In genomic region chr17:77716289-77716929, GRCh38 we compare ENCODE assay signal across 1 cellular context.
TF ChIP-seq lines count a peak whose summit lies in the region.

No MANE protein-coding gene starts in this region.

TF ChIP-seq in HEK293, 187 proteins besides CTCF, POLR2A, EP300 and RAD21 (continued from another document):
- TF ChIP-seq FEZF1 (tag by site-specific recombination; IDR thresholded peaks at IDR 0.05) = no peak
- TF ChIP-seq ZNF184 (tag by site-specific recombination; IDR thresholded peaks at IDR 0.05) = no peak
- TF ChIP-seq ZNF121 (tag by site-specific recombination; IDR thresholded peaks at IDR 0.05) = no peak
- no peak for TF ChIP-seq SP7 (tag by site-specific recombination; IDR thresholded peaks at IDR 0.05)
- no peak for TF ChIP-seq RBAK (tag by site-specific recombination; IDR thresholded peaks at IDR 0.05)
- TF ChIP-seq TRIM28 (IDR thresholded peaks at IDR 0.05; ENCODE audit: borderline replicate concordance, low read length) = 0 out of 2 replicates have a peak, but pooled peaks have one; percentile 16
TF ChIP-seq in HEK293: peak in this region for 2.
